1 cellular context compared by ENCODE assay signal in genomic region chr5:186091-187041, GRCh38.
TF ChIP-seq lines count a peak whose summit lies in the region.

No MANE protein-coding gene starts in this region.

TF ChIP-seq in H1, 55 proteins besides CTCF, POLR2A, EP300 and RAD21:
- TF ChIP-seq KDM4A (IDR thresholded peaks at IDR 0.05; ENCODE audit: low read depth, low read length, severe bottlenecking), result no peak
- TF ChIP-seq, protein P1, sequence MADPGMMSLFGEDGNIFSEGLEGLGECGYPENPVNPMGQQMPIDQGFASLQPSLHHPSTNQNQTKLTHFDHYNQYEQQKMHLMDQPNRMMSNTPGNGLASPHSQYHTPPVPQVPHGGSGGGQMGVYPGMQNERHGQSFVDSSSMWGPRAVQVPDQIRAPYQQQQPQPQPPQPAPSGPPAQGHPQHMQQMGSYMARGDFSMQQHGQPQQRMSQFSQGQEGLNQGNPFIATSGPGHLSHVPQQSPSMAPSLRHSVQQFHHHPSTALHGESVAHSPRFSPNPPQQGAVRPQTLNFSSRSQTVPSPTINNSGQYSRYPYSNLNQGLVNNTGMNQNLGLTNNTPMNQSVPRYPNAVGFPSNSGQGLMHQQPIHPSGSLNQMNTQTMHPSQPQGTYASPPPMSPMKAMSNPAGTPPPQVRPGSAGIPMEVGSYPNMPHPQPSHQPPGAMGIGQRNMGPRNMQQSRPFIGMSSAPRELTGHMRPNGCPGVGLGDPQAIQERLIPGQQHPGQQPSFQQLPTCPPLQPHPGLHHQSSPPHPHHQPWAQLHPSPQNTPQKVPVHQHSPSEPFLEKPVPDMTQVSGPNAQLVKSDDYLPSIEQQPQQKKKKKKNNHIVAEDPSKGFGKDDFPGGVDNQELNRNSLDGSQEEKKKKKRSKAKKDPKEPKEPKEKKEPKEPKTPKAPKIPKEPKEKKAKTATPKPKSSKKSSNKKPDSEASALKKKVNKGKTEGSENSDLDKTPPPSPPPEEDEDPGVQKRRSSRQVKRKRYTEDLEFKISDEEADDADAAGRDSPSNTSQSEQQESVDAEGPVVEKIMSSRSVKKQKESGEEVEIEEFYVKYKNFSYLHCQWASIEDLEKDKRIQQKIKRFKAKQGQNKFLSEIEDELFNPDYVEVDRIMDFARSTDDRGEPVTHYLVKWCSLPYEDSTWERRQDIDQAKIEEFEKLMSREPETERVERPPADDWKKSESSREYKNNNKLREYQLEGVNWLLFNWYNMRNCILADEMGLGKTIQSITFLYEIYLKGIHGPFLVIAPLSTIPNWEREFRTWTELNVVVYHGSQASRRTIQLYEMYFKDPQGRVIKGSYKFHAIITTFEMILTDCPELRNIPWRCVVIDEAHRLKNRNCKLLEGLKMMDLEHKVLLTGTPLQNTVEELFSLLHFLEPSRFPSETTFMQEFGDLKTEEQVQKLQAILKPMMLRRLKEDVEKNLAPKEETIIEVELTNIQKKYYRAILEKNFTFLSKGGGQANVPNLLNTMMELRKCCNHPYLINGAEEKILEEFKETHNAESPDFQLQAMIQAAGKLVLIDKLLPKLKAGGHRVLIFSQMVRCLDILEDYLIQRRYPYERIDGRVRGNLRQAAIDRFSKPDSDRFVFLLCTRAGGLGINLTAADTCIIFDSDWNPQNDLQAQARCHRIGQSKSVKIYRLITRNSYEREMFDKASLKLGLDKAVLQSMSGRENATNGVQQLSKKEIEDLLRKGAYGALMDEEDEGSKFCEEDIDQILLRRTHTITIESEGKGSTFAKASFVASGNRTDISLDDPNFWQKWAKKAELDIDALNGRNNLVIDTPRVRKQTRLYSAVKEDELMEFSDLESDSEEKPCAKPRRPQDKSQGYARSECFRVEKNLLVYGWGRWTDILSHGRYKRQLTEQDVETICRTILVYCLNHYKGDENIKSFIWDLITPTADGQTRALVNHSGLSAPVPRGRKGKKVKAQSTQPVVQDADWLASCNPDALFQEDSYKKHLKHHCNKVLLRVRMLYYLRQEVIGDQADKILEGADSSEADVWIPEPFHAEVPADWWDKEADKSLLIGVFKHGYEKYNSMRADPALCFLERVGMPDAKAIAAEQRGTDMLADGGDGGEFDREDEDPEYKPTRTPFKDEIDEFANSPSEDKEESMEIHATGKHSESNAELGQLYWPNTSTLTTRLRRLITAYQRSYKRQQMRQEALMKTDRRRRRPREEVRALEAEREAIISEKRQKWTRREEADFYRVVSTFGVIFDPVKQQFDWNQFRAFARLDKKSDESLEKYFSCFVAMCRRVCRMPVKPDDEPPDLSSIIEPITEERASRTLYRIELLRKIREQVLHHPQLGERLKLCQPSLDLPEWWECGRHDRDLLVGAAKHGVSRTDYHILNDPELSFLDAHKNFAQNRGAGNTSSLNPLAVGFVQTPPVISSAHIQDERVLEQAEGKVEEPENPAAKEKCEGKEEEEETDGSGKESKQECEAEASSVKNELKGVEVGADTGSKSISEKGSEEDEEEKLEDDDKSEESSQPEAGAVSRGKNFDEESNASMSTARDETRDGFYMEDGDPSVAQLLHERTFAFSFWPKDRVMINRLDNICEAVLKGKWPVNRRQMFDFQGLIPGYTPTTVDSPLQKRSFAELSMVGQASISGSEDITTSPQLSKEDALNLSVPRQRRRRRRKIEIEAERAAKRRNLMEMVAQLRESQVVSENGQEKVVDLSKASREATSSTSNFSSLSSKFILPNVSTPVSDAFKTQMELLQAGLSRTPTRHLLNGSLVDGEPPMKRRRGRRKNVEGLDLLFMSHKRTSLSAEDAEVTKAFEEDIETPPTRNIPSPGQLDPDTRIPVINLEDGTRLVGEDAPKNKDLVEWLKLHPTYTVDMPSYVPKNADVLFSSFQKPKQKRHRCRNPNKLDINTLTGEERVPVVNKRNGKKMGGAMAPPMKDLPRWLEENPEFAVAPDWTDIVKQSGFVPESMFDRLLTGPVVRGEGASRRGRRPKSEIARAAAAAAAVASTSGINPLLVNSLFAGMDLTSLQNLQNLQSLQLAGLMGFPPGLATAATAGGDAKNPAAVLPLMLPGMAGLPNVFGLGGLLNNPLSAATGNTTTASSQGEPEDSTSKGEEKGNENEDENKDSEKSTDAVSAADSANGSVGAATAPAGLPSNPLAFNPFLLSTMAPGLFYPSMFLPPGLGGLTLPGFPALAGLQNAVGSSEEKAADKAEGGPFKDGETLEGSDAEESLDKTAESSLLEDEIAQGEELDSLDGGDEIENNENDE (IDR thresholded peaks at IDR 0.05; ENCODE audit: insufficient replicate concordance, low read length), result no peak
- no peak for TF ChIP-seq CEBPB (IDR thresholded peaks at IDR 0.05; ENCODE audit: low read depth, low read length)
- TF ChIP-seq BACH1 (IDR thresholded peaks at IDR 0.05; ENCODE audit: low read length), result no peak
- no peak for TF ChIP-seq USF2 (IDR thresholded peaks at IDR 0.05; ENCODE audit: low read length)
- TF ChIP-seq RNF2 (IDR thresholded peaks at IDR 0.05; ENCODE audit: borderline replicate concordance, low read depth, low read length, missing control alignments, poor library complexity, severe bottlenecking), result no peak
- TF ChIP-seq SUZ12 (IDR thresholded peaks at IDR 0.05; ENCODE audit: low read length), result no peak
- no peak for TF ChIP-seq MAFK (IDR thresholded peaks at IDR 0.05; ENCODE audit: low read depth, low read length)
- no peak for TF ChIP-seq SP4 (IDR thresholded peaks at IDR 0.05; ENCODE audit: low read length)
- no peak for TF ChIP-seq TCF12 (IDR thresholded peaks at IDR 0.05; ENCODE audit: low read depth, low read length)
- no peak for TF ChIP-seq BCL11A (IDR thresholded peaks at IDR 0.05; ENCODE audit: low read depth in 2 of 2, low read length in 2 of 2)
- no peak for TF ChIP-seq TAF1 (IDR thresholded peaks at IDR 0.05; ENCODE audit: low read depth, low read length)
- no peak for TF ChIP-seq RXRA (IDR thresholded peaks at IDR 0.05; ENCODE audit: insufficient read depth, low read depth, low read length)
- no peak for TF ChIP-seq SIRT6 (IDR thresholded peaks at IDR 0.05; ENCODE audit: low read length)
